In the genomic region with DNA sequence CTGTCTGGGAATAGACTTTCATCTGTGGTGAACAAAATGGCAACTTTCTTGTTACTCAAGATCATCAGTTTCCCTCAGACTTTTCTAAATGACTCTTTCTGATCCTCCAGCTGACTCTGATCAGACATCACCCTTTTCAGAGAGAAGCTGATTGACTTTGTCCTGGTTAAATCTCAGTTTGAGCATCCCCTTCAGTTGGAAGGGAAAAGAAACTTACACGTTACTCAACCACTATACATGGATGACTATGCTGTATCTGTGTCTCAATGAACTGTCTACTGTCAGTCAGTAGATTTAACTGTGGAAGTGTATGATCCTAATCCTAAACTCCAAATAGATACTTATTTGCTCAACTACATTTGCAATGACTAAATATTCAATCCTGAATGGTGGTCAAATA, we compare ENCODE assay signal across 9 cellular contexts.
"Had no signal": no experiment of that assay in that cellular context is flagged by ENCODE, and none has a peak within 500 bp of the region (broad histone marks: within the 10 kb centered on the region; RNA-seq: fewer than 3 reads in every experiment).

No MANE protein-coding gene starts in this region.

- H3K4me3 ChIP-seq: GM23248, HAP-1 had no signal

- H3K27ac Mint-ChIP-seq: HFFc6 had no signal

- H3K4me3 Mint-ChIP-seq: H9, HFFc6 had no signal

- H3K36me3 ChIP-seq: HAP-1 had no signal

- FAIRE-seq: H1 had no signal

- ATAC-seq: HCT116 had no signal

- DNase-seq: GM23248, GOT3, H7, H9, HCEC 1CT, HFFc6 had no signal

- H2AFZ ChIP-seq: GM23248 had no signal

- H3K27ac ChIP-seq: GM23248 had no signal

- H3K4me1 ChIP-seq: HAP-1 had no signal

- H3K4me1 Mint-ChIP-seq: H9 had no signal

- H3K9me3 Mint-ChIP-seq: H9 had no signal
